Comparison of ENCODE assay signal across 8 cellular contexts in genomic region chr1:117895482-117896114, GRCh38. TPM values are rescaled to one million over a fixed set of nuclear protein-coding genes. Genes with fewer than 3 reads are reported as not detected.
A peak's percentile ranks its signal among the peaks of the same experiment; 100 is the strongest.
DNase-seq lines count a peak whose midpoint lies in the region; TF ChIP-seq lines count a peak whose summit lies in the region.

No MANE protein-coding gene starts in this region.

- H3K9me3 ChIP-seq in MG63 = no peaks in the 10 kb centered on the region

- DNase-seq in GM12864 (ENCODE audit: low read depth) (peak; percentile 64), HCEC 1CT (peak; percentile 89), MG63 (peak; percentile 45), RPMI8226 (peak; percentile 60), foreskin melanocyte (peak; percentile 74), posterior cingulate gyrus (peak in 6 of 10 donors; percentile 33 to 76 (median 46)), cortex of kidney (lab: John Stamatoyannopoulos, UW) (no peak)
- peak; percentile 14 for DNase-seq in activated T-helper 9 cell treated with anti-CD3 and anti-CD28 coated beads, Interleukin-2, amount 50 U/mL, for 16 hours (ENCODE audit: low read depth)

- H3K27me3 ChIP-seq in MG63 = no peaks in the 10 kb centered on the region

- peak; percentile 73 for TF ChIP-seq CTCF in GM12864 (IDR thresholded peaks at IDR 0.05; ENCODE audit: low read depth, low read length, missing control alignments)

- H3K4me3 ChIP-seq in GM12864 (ENCODE audit: low read depth, low read length) = no peak overlapping the region
- H3K4me3 ChIP-seq in MG63 = no peak overlapping the region

- peaks cover 20% of the 10 kb centered on the region for H3K36me3 ChIP-seq in MG63

- intact Hi-C loops in posterior cingulate gyrus (cut with DNase I) = loop anchor here (5.0 to 10.0 kb wide), 2 partner anchors 138 to 381 kb away; no protein-coding TSS in a partner anchor

RNA-seq across cellular contexts. Expression of gene GDAP2, which starts 33.8 kb away (rescaled TPM):
- 5.7 and 8.6 TPM in 2 replicates for total RNA-seq in MG63 (2014; rRNA removed; shearing (Covaris generic); ENCODE audit: low replicate concordance)

RNA-seq across cellular contexts. Expression of gene WDR3, which starts 33.9 kb away (rescaled TPM):
- total RNA-seq in MG63 (2014; rRNA removed; shearing (Covaris generic); ENCODE audit: low replicate concordance) = 58.6 and 222 TPM in 2 replicates
